Comparison of ENCODE assay signal across 8 cellular contexts in the genomic region with DNA sequence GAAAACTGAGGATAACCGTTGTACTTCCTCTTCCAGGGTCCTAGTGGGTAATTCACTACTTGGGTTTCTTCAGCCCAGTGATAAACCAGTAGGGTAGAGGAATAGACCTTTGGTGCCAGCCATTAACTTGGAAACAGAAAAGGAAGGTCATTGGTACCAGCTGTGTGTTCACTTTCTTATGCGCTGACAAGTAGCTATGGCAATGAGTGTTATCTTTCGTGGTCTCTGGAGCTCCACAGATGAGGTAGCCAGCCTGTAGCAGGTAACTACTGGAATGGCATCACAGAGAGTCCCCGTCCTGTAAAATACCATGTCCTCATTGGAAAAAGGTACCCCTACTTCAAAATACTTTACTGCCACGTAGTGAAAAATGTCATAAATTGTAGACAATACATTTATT. TPM values are rescaled to one million over a fixed set of nuclear protein-coding genes. Genes with fewer than 3 reads are reported as not detected.
DNase-seq lines count a peak whose midpoint lies in the region; TF ChIP-seq lines count a peak whose summit lies in the region.
"Had no signal": no experiment of that assay in that cellular context is flagged by ENCODE, and none has a peak within 500 bp of the region (broad histone marks: within the 10 kb centered on the region; RNA-seq: fewer than 3 reads in every experiment).

No MANE protein-coding gene starts in this region.

- POLR2A ChIA-PET in HEK293T (lab: Yijun Ruan, JAX), result no interaction called here

- no peak overlapping the region for H3K23ac ChIP-seq in neuronal stem cell (ENCODE audit: low read depth, low read length, poor library complexity)

- no peak overlapping the region for H3K18ac ChIP-seq in neuronal stem cell (ENCODE audit: low read length)

- peaks cover 70% of the 10 kb centered on the region for H3K79me2 ChIP-seq in MM.1S (ENCODE audit: low read length)

- TF ChIP-seq CTCF in GM13977 (IDR thresholded peaks at IDR 0.05; ENCODE audit: extremely low read depth, insufficient read depth, missing control alignments) (no peak), MM.1S (IDR thresholded peaks at IDR 0.05; ENCODE audit: low read length) (no peak), breast epithelium (IDR thresholded peaks at IDR 0.05) (no peak)

- WGBS in neuronal stem cell (ENCODE audit: extremely low coverage in 2 of 2, insufficient read length in 2 of 2, insufficient replicate concordance in 1 of 2), 2 donors, result no CpG with 5 or more reads among the region's 5 CpGs

- H2AK5ac ChIP-seq in neuronal stem cell (ENCODE audit: low read depth, low read length), result no peak overlapping the region

- no peaks in the 10 kb centered on the region for H3K27me3 ChIP-seq in MM.1S (replicated peaks; ENCODE audit: insufficient read depth, low read length)
- H3K27me3 ChIP-seq in breast epithelium, result no peaks in the 10 kb centered on the region
- peaks cover 0 to 3% (median 0%) of the 10 kb centered on the region in 3 experiments for H3K27me3 ChIP-seq in neuronal stem cell (ENCODE audit: control insufficient read depth in 3 of 3, insufficient read depth in 3 of 3, low read depth in 1 of 3, low read length in 3 of 3)

- H3K27ac ChIP-seq in MM.1S (ENCODE audit: low read length) (no peak overlapping the region), breast epithelium (no peak overlapping the region), neuronal stem cell (replicated peaks; ENCODE audit: low read length) (no peak overlapping the region)

- DNase-seq in GM13977 (ENCODE audit: low spot score), result peak; percentile 37
- no peak for DNase-seq in MM.1S
- no peak for DNase-seq in breast epithelium (ENCODE audit: low spot score in 2 of 2)
- no peak for DNase-seq in neuronal stem cell (ENCODE audit: low spot score)
- no peak for DNase-seq in HEK293T (ENCODE audit: extremely low spot score)
- no peak for DNase-seq in putamen (ENCODE audit: low spot score)
- DNase-seq in NCI-H226, result no peak
- DNase-seq: right cardiac atrium had no signal

- H3K36me3 ChIP-seq in MM.1S (replicated peaks; ENCODE audit: insufficient read depth, low read length) (peaks cover 6% of the 10 kb centered on the region; the same call in 1 of the 2 replicates), breast epithelium (no peaks in the 10 kb centered on the region), neuronal stem cell (replicated peaks in 1 of 2; ENCODE audit: control insufficient read depth in 2 of 2, insufficient read depth in 2 of 2, low read length in 2 of 2) (peaks cover 2 to 38% of the 10 kb centered on the region in 2 donors)

- H4K20me1 ChIP-seq in MM.1S (ENCODE audit: insufficient read depth, low read length), result peaks cover 46% of the 10 kb centered on the region

- no peaks in the 10 kb centered on the region for H3K9me3 ChIP-seq in MM.1S (replicated peaks; ENCODE audit: insufficient read depth, low read length)
- H3K9me3 ChIP-seq in breast epithelium, result no peaks in the 10 kb centered on the region
- H3K9me3 ChIP-seq in neuronal stem cell (replicated peaks in 1 of 2; ENCODE audit: control insufficient read depth in 2 of 2, insufficient read depth in 1 of 2, low read depth in 1 of 2, low read length in 2 of 2), result peaks cover 0 to 16% of the 10 kb centered on the region in 2 donors

- in situ Hi-C loops in GM13977 (cut with MboI; ENCODE audit: low pct_unique_long_range_greater_than_20kb, low sequenced_read_pairs, unreplicated experiment), result no loop called here

- no peak for TF ChIP-seq POLR2A in breast epithelium (IDR thresholded peaks at IDR 0.05)

- H3F3A ChIP-seq in MM.1S (ENCODE audit: insufficient read depth, low read length), result peaks cover 17% of the 10 kb centered on the region

- no peak overlapping the region for H3K4ac ChIP-seq in neuronal stem cell (ENCODE audit: low read length)

- CTCF ChIA-PET in HEK293T (lab: Yijun Ruan, JAX), result interaction anchor here (1.1 kb wide), 1 partner anchor 15 kb away, joined by 3 read pairs; no protein-coding TSS in a partner anchor

- H2AFZ ChIP-seq in MM.1S (ENCODE audit: low read length), result no peak overlapping the region
- no peak overlapping the region for H2AFZ ChIP-seq in neuronal stem cell (ENCODE audit: low read length)

- H3K9ac ChIP-seq in MM.1S (ENCODE audit: low read length), result peak overlapping the region; percentile 93; the same call in 1 of the 2 replicates
- H3K9ac ChIP-seq in neuronal stem cell (ENCODE audit: low read depth, low read length, poor library complexity), result no peak overlapping the region

- peaks cover 7% of the 10 kb centered on the region for H3K79me1 ChIP-seq in neuronal stem cell (ENCODE audit: low read depth, low read length)

- H3K9me2 ChIP-seq in MM.1S (replicated peaks; ENCODE audit: insufficient read depth, low read length), result no peaks in the 10 kb centered on the region

- H2BK5ac ChIP-seq in neuronal stem cell (ENCODE audit: low read length), result no peak overlapping the region

- H3K4me2 ChIP-seq in MM.1S (ENCODE audit: low read depth, low read length), result peak overlapping the region; percentile 82
- H3K4me2 ChIP-seq in neuronal stem cell (ENCODE audit: insufficient read depth, low read length, poor library complexity, severe bottlenecking), result peak overlapping the region; percentile 23

- intact Hi-C loops in breast epithelium (cut with DNase I; ENCODE audit: low total_unique reads), result no loop called here

- no peak overlapping the region for H2BK12ac ChIP-seq in neuronal stem cell (ENCODE audit: low read length)

- no peak overlapping the region for H2BK15ac ChIP-seq in neuronal stem cell (ENCODE audit: low read length)

- H3K4me1 ChIP-seq in MM.1S (ENCODE audit: low read length) (peaks cover 26% of the 10 kb centered on the region), breast epithelium (no peaks in the 10 kb centered on the region), neuronal stem cell (ENCODE audit: control insufficient read depth in 2 of 2, insufficient read depth in 1 of 2, low read depth in 1 of 2, low read length in 2 of 2) (peaks cover 7 to 9% of the 10 kb centered on the region in 2 donors)

- no peak overlapping the region for H2BK120ac ChIP-seq in neuronal stem cell (ENCODE audit: low read depth, low read length)

- H3K14ac ChIP-seq in neuronal stem cell (ENCODE audit: low read length), result no peak overlapping the region

- no peak overlapping the region for H4K91ac ChIP-seq in neuronal stem cell (ENCODE audit: low read depth, low read length, poor library complexity)

- H3K4me3 ChIP-seq in MM.1S (ENCODE audit: low read length) (peak overlapping the region; percentile 91), breast epithelium (peak overlapping the region; percentile 93 to 97 (median 94)), neuronal stem cell (ENCODE audit: low read length in 2 of 2) (peak overlapping the region in 1 of 2 donors; percentile 100)

- no peak overlapping the region for H4K8ac ChIP-seq in neuronal stem cell (ENCODE audit: low read depth, low read length)

TF ChIP-seq in HEK293T, 16 proteins besides CTCF, POLR2A, EP300 and RAD21:
- TF ChIP-seq, protein P1, sequence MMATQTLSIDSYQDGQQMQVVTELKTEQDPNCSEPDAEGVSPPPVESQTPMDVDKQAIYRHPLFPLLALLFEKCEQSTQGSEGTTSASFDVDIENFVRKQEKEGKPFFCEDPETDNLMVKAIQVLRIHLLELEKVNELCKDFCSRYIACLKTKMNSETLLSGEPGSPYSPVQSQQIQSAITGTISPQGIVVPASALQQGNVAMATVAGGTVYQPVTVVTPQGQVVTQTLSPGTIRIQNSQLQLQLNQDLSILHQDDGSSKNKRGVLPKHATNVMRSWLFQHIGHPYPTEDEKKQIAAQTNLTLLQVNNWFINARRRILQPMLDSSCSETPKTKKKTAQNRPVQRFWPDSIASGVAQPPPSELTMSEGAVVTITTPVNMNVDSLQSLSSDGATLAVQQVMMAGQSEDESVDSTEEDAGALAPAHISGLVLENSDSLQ (IDR thresholded peaks at IDR 0.05), result no peak
- TF ChIP-seq FOXK2 (IDR thresholded peaks at IDR 0.05) (no peak), CTBP1 (IDR thresholded peaks at IDR 0.05; ENCODE audit: borderline replicate concordance) (no peak), FOXM1 (IDR thresholded peaks at IDR 0.05; ENCODE audit: borderline replicate concordance) (no peak), TARDBP (IDR thresholded peaks at IDR 0.05) (no peak), LEF1 (IDR thresholded peaks at IDR 0.05; ENCODE audit: borderline replicate concordance) (no peak), SUZ12 (IDR thresholded peaks at IDR 0.05) (no peak), SP1 (IDR thresholded peaks at IDR 0.05) (no peak), L3MBTL2 (conservative IDR thresholded peaks at IDR 0.05) (no peak), ARNT (IDR thresholded peaks at IDR 0.05) (no peak), ZNF384 (IDR thresholded peaks at IDR 0.05) (no peak), HDGF (IDR thresholded peaks at IDR 0.05; ENCODE audit: borderline replicate concordance) (no peak), BHLHE40 (IDR thresholded peaks at IDR 0.05; ENCODE audit: borderline replicate concordance) (no peak), NFRKB (IDR thresholded peaks at IDR 0.05) (no peak)
TF ChIP-seq in HEK293T: peak in this region for 0.

RNA-seq across cellular contexts. Expression of a gene that starts 2.3 kb away (rescaled TPM):
- 10 to 100 TPM; 61.0 to 95.6 (median 62.6) TPM for total RNA-seq in breast epithelium
- polyA plus RNA-seq in neuronal stem cell (2013, experiment 1 of 2), result 39.9 TPM
- 40.8 TPM for polyA plus RNA-seq in neuronal stem cell (2013, experiment 2 of 2)
